In the genomic region with DNA sequence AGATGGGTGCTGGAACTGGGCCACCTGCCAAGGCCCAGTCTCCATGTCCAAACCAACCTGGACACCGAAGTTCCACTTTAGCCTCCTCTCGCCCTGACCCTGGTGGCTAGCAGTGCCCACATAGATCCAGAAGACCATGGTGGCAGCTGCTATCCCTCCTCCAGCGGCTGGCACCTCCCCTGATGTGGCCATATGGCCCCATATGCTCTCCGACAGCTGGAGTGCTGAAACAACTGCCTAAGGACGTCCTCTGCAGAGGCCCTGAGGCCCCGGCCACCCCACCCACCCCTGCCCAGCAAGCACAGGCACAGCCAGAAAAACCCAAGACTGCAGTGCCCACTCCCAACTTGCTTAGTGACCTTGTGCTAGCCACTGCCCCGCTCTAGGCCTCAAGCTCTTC, we compare ENCODE assay signal across 13 cellular contexts.
DNase-seq lines count a peak whose midpoint lies in the region; ATAC-seq and TF ChIP-seq lines count a peak whose summit lies in the region.
"Had no signal": no experiment of that assay in that cellular context is flagged by ENCODE, and none has a peak within 500 bp of the region (broad histone marks: within the 10 kb centered on the region; RNA-seq: fewer than 3 reads in every experiment).

No MANE protein-coding gene starts in this region.

- no peak for ATAC-seq in T-cell (replicated peaks in 1 of 4)

- CTCF ChIA-PET in T-cell (lab: Charles Lee) = interaction anchor here in 1 of 2 donors (0.6 kb wide), 1 partner anchor 1495 kb away, joined by 3 read pairs; no protein-coding TSS in a partner anchor

- TF ChIP-seq CTCF in neural crest cell (conservative IDR thresholded peaks at IDR 0.05) = no peak

- H3K27ac Mint-ChIP-seq in neural crest cell (ENCODE audit: unreplicated experiment) (no peak overlapping the region), T-cell (no peak overlapping the region)
- H3K27ac Mint-ChIP-seq: HFFc6 had no signal

- no peaks in the 10 kb centered on the region for H3K36me3 Mint-ChIP-seq in neural crest cell (ENCODE audit: low read depth)
- no peaks in the 10 kb centered on the region for H3K36me3 Mint-ChIP-seq in T-cell
- H3K36me3 Mint-ChIP-seq: CD4-positive, CD25-positive, alpha-beta regulatory T cell had no signal

- H3K27me3 Mint-ChIP-seq in neural crest cell (ENCODE audit: low read depth) (peaks cover 40% of the 10 kb centered on the region), T-cell (peaks cover 23 to 31% of the 10 kb centered on the region in 2 donors)

- peak; percentile 88 for DNase-seq in DMS 273 (lab: John Stamatoyannopoulos, UW; ENCODE audit: unreplicated experiment)
- DNase-seq in NCI-H1694 (lab: John Stamatoyannopoulos, UW) = peak; percentile 46
- peak; percentile 68 for DNase-seq in NCI-H524 treated with DMSO at 0.1 percent for 48 hours (lab: John Stamatoyannopoulos, UW)
- no peak for DNase-seq in neural crest cell (ENCODE audit: low read depth, low spot score)
- DNase-seq in GF-D8 (lab: John Stamatoyannopoulos, UW) = no peak
- no peak for DNase-seq in stimulated activated CD8-positive, alpha-beta memory T cell treated with anti-CD3 and anti-CD28 coated beads, Interleukin-4, amount 100 ng/mL, for 48 hours
- DNase-seq in T-cell = no peak
- DNase-seq: 8988T; AML-193; CD4-positive, CD25-positive, alpha-beta regulatory T cell; DMS79; GOT3; HFFc6 had no signal

- H3K4me3 Mint-ChIP-seq in neural crest cell (peak overlapping the region; percentile 34), T-cell (no peak overlapping the region)
- H3K4me3 Mint-ChIP-seq: CD4-positive, CD25-positive, alpha-beta regulatory T cell; HFFc6 had no signal

- no peaks in the 10 kb centered on the region for H3K9me3 Mint-ChIP-seq in neural crest cell
- no peaks in the 10 kb centered on the region for H3K9me3 Mint-ChIP-seq in T-cell
- H3K9me3 Mint-ChIP-seq: CD4-positive, CD25-positive, alpha-beta regulatory T cell; HFFc6 had no signal

- H3K4me1 Mint-ChIP-seq in neural crest cell (peaks cover 21% of the 10 kb centered on the region), T-cell (peaks cover 0 to 7% (median 2%) of the 10 kb centered on the region in 3 donors)

- POLR2A ChIA-PET in T-cell (lab: Charles Lee) = no interaction called here

Comparison
In these comparisons a context has a peak if more than half of its experiments do, and no peak if none do; other contexts are left out.
1. DNase-seq: peak in DMS 273 (single experiment), NCI-H1694 (single experiment) and NCI-H524 treated with DMSO at 0.1 percent for 48 hours (single experiment); none in neural crest cell (single experiment), GF-D8 (single experiment), stimulated activated CD8-positive, alpha-beta memory T cell treated with anti-CD3 and anti-CD28 coated beads, Interleukin-4, amount 100 ng/mL, for 48 hours (single experiment) and T-cell (0 of 34).